In genomic region chr10:58993480-58994221, GRCh38 we compare ENCODE assay signal across 16 cellular contexts.
A peak's percentile ranks its signal among the peaks of the same experiment; 100 is the strongest.
DNase-seq lines count a peak whose midpoint lies in the region; ATAC-seq, FAIRE-seq and TF ChIP-seq lines count a peak whose summit lies in the region.
"Had no signal": no experiment of that assay in that cellular context is flagged by ENCODE, and none has a peak within 500 bp of the region (broad histone marks: within the 10 kb centered on the region; RNA-seq: fewer than 3 reads in every experiment).

No MANE protein-coding gene starts in this region.

- TF ChIP-seq POLR2A in H54 (IDR thresholded peaks at IDR 0.05; ENCODE audit: low read depth, low read length), result no peak

- ATAC-seq in HG02884 (IDR thresholded peaks at IDR 0.05; ENCODE audit: unreplicated experiment), result peak; percentile 82
- ATAC-seq: K562, T-cell had no signal

- FAIRE-seq in H54 (lab: Jason Lieb, UNC), result no peak
- FAIRE-seq: K562 had no signal

- H3K27ac ChIP-seq in cingulate gyrus (ENCODE audit: low read depth, low read length), result peak overlapping the region; percentile 97
- H3K27ac ChIP-seq: sigmoid colon had no signal

- DNase-seq in NCI-H748 (lab: John Stamatoyannopoulos, UW; ENCODE audit: unreplicated experiment) (peak; percentile 29), NCI-H748 treated with DMSO at 0.1 percent for 48 hours (lab: John Stamatoyannopoulos, UW) (no peak), CD1c-positive myeloid dendritic cell (ENCODE audit: extremely low spot score) (no peak), NCI-H1436 (lab: John Stamatoyannopoulos, UW) (no peak), H54 (ENCODE audit: insufficient read length, low spot score) (no peak)
- no peak for DNase-seq in activated CD4-positive, alpha-beta T cell treated with anti-CD3 and anti-CD28 coated beads, Interleukin-2, amount 50 U/mL, for 4 hours
- DNase-seq: 8988T; activated CD8-positive, alpha-beta memory T cell treated with anti-CD3 and anti-CD28 coated beads, Interleukin-2, amount 50 U/mL, for 4 hours; HFFc6; mesenchymal stem cell; NCI-H510A; sigmoid colon; T-cell had no signal
